20 cellular contexts compared by ENCODE assay signal in genomic region chr10:36336315-36336714, GRCh38.
A peak's percentile ranks its signal among the peaks of the same experiment; 100 is the strongest.
DNase-seq lines count a peak whose midpoint lies in the region; ATAC-seq and TF ChIP-seq lines count a peak whose summit lies in the region.
"Had no signal": no experiment of that assay in that cellular context is flagged by ENCODE, and none has a peak within 500 bp of the region (broad histone marks: within the 10 kb centered on the region; RNA-seq: fewer than 3 reads in every experiment).

No MANE protein-coding gene starts in this region.

- H3K9ac ChIP-seq in adipocyte (ENCODE audit: low read length), result no peak overlapping the region
- H3K9ac ChIP-seq: neural progenitor cell had no signal

- no peak for TF ChIP-seq EP300 in esophagus muscularis mucosa (IDR thresholded peaks at IDR 0.05)
- TF ChIP-seq EP300 in tibial nerve (IDR thresholded peaks at IDR 0.05), result no peak

- H3K9me3 ChIP-seq in adipocyte (ENCODE audit: control insufficient read depth, low read length) (no peaks in the 10 kb centered on the region), esophagus muscularis mucosa (no peaks in the 10 kb centered on the region), tibial nerve (no peaks in the 10 kb centered on the region)
- H3K9me3 ChIP-seq: ascending aorta, gastroesophageal sphincter, stomach, tibial artery had no signal

- TF ChIP-seq CTCF in fibroblast of the aortic adventitia (IDR thresholded peaks at IDR 0.05; ENCODE audit: insufficient read depth, low read length) (no peak), esophagus muscularis mucosa (IDR thresholded peaks at IDR 0.05) (no peak), tibial nerve (IDR thresholded peaks at IDR 0.05) (no peak)

- DNase-seq in A172 (ENCODE audit: low spot score), result peak; percentile 51
- peak; percentile 39 for DNase-seq in ELR (ENCODE audit: low read depth)
- peak; percentile 8 for DNase-seq in adipocyte (ENCODE audit: low read depth)
- DNase-seq in fibroblast of the aortic adventitia (ENCODE audit: low read depth), result peak; percentile 44
- no peak for DNase-seq in esophagus muscularis mucosa (ENCODE audit: extremely low spot score)
- no peak for DNase-seq in tibial nerve (ENCODE audit: low spot score in 2 of 2)
- no peak for DNase-seq in activated gamma-delta T cell (lab: John Stamatoyannopoulos, UW)
- DNase-seq: 8988T; activated CD4-positive, alpha-beta T cell treated with anti-CD3 and anti-CD28 coated beads, Interleukin-2, amount 10 ng/mL, durations not matched to agents 7 days and 5 days; NCI-H1417 treated with DMSO at 0.1 percent for 48 hours; NCI-H446; stomach; tibial artery had no signal

- H3K27me3 ChIP-seq in adipocyte (replicated peaks; ENCODE audit: control insufficient read depth, insufficient read depth, low read length) (no peaks in the 10 kb centered on the region), esophagus muscularis mucosa (no peaks in the 10 kb centered on the region), tibial nerve (no peaks in the 10 kb centered on the region)
- H3K27me3 ChIP-seq: ascending aorta, gastroesophageal sphincter, neural progenitor cell, stomach, tibial artery had no signal

- no peaks in the 10 kb centered on the region for H3K4me1 ChIP-seq in adipocyte (ENCODE audit: control insufficient read depth, insufficient read depth, low read length)
- no peaks in the 10 kb centered on the region for H3K4me1 ChIP-seq in esophagus muscularis mucosa
- no peaks in the 10 kb centered on the region for H3K4me1 ChIP-seq in tibial nerve
- H3K4me1 ChIP-seq: gastroesophageal sphincter, neural progenitor cell, stomach had no signal

- H3K27ac ChIP-seq in esophagus muscularis mucosa (replicated peaks in 1 of 4), result no peak overlapping the region
- H3K27ac ChIP-seq in tibial nerve, result no peak overlapping the region
- H3K27ac ChIP-seq: gastroesophageal sphincter, neural progenitor cell, stomach had no signal

- 85% methylated on average over 2 of the region's 2 CpGs for WGBS in esophagus muscularis mucosa
- 89 to 90% methylated on average over 2 of the region's 2 CpGs for WGBS in tibial nerve, 2 donors

- intact Hi-C loops in esophagus muscularis mucosa (cut with DNase I), result no loop called here

- H3K4me3 ChIP-seq in adipocyte (ENCODE audit: low read length) (no peak overlapping the region), fibroblast of the aortic adventitia (ENCODE audit: low read depth, low read length) (no peak overlapping the region), esophagus muscularis mucosa (no peak overlapping the region), tibial nerve (no peak overlapping the region)
- H3K4me3 ChIP-seq: ascending aorta, gastroesophageal sphincter, lung, neural progenitor cell, stomach, tibial artery had no signal

- no peaks in the 10 kb centered on the region for H3K36me3 ChIP-seq in adipocyte (ENCODE audit: control insufficient read depth, insufficient read depth, low read length, severe bottlenecking)
- no peaks in the 10 kb centered on the region for H3K36me3 ChIP-seq in esophagus muscularis mucosa
- H3K36me3 ChIP-seq in tibial nerve, result no peaks in the 10 kb centered on the region
- H3K36me3 ChIP-seq: ascending aorta, gastroesophageal sphincter, neural progenitor cell, stomach, tibial artery had no signal

- no peak for ATAC-seq in HG03159 (IDR thresholded peaks at IDR 0.05; ENCODE audit: unreplicated experiment)
- ATAC-seq: activated naive CD4-positive, alpha-beta T cell treated with anti-CD3 and anti-CD28 coated beads, Interleukin-2, amount 50 U/mL, for 72 hours; gastroesophageal sphincter; sciatic nerve had no signal

- TF ChIP-seq POLR2A in esophagus muscularis mucosa (IDR thresholded peaks at IDR 0.05; ENCODE audit: low read depth) (no peak), tibial nerve (IDR thresholded peaks at IDR 0.05) (no peak)

Comparison
In these comparisons a context has a peak if more than half of its experiments do, and no peak if none do; other contexts are left out.
1. DNase-seq: peak in A172 (single experiment), ELR (single experiment), adipocyte (single experiment) and fibroblast of the aortic adventitia (single experiment); none in esophagus muscularis mucosa (single experiment), tibial nerve (0 of 2) and activated gamma-delta T cell (single experiment).